ENCODE assay signal across 1 cellular context in genomic region chr2:241734467-241735208, GRCh38.
TF ChIP-seq lines count a peak whose summit lies in the region.

TSS of gene D2HGDH (plus strand) at chr2:241734630. CDS start at chr2:241735225, 595 bp downstream.

TF ChIP-seq in HepG2, 621 proteins besides CTCF, POLR2A, EP300 and RAD21 (continued from another document and continues in another):
- TF ChIP-seq ZBED4 (CRISPR knock-in tag; IDR thresholded peaks at IDR 0.05; ENCODE audit: borderline replicate concordance), result peak; percentile 21; the same call in 1 of the 2 replicates
- TF ChIP-seq RNF2 (conservative IDR thresholded peaks at IDR 0.05; ENCODE audit: low read depth), result peak; percentile 72; the same call in 1 of the 2 replicates
- TF ChIP-seq ZNF709 (CRISPR knock-in tag; IDR thresholded peaks at IDR 0.05), result peak; percentile 70; the same call in 1 of the 2 replicates
- TF ChIP-seq MAX (IDR thresholded peaks at IDR 0.05), result peak; percentile 83
- 0 out of 2 replicates have a peak, but pooled peaks have one; percentile 1 for TF ChIP-seq CC2D1A (CRISPR knock-in tag; IDR thresholded peaks at IDR 0.05)
- peak; percentile 66; the same call in 1 of the 2 replicates for TF ChIP-seq MXD3 (CRISPR knock-in tag; IDR thresholded peaks at IDR 0.05)
- no peak for TF ChIP-seq ZNF530 (CRISPR knock-in tag; IDR thresholded peaks at IDR 0.05; ENCODE audit: low read depth)
- TF ChIP-seq ZFP90 (CRISPR knock-in tag; IDR thresholded peaks at IDR 0.05; ENCODE audit: borderline replicate concordance), result peak; percentile 70; the same call in 1 of the 2 replicates
- peak; percentile 87; the same call in 1 of the 2 replicates for TF ChIP-seq ZHX1 (CRISPR knock-in tag; IDR thresholded peaks at IDR 0.05; ENCODE audit: low read depth)
- TF ChIP-seq CBFB (CRISPR knock-in tag; IDR thresholded peaks at IDR 0.05), result peak; percentile 76; the same call in 1 of the 2 replicates
- TF ChIP-seq ETV6 (CRISPR knock-in tag; conservative IDR thresholded peaks at IDR 0.05), result peak; percentile 68; the same call in 1 of the 2 replicates
- TF ChIP-seq DNMT3B (CRISPR knock-in tag; conservative IDR thresholded peaks at IDR 0.05), result peak; percentile 30; the same call in 1 of the 2 replicates
- peak; percentile 88 for TF ChIP-seq TMF1 (CRISPR knock-in tag; IDR thresholded peaks at IDR 0.05; ENCODE audit: low read depth)
- TF ChIP-seq ZNF431 (CRISPR knock-in tag; IDR thresholded peaks at IDR 0.05; ENCODE audit: borderline replicate concordance, low read depth), result peak; percentile 96
- peak; percentile 19 for TF ChIP-seq SKI (IDR thresholded peaks at IDR 0.05; ENCODE audit: partially characterized antibody)
- TF ChIP-seq HIC2 (CRISPR knock-in tag; IDR thresholded peaks at IDR 0.05; ENCODE audit: low read depth), result 0 out of 2 replicates have a peak, but pooled peaks have one; percentile 30
- TF ChIP-seq ZNF550 (CRISPR knock-in tag; IDR thresholded peaks at IDR 0.05; ENCODE audit: borderline replicate concordance), result no peak
- TF ChIP-seq ZSCAN31 (CRISPR knock-in tag; IDR thresholded peaks at IDR 0.05; ENCODE audit: low read depth), result peak; percentile 31; the same call in 1 of the 2 replicates
- TF ChIP-seq ZNF318 (CRISPR knock-in tag; IDR thresholded peaks at IDR 0.05), result peak; percentile 44; the same call in 1 of the 2 replicates
- no peak for TF ChIP-seq TFAP4 (IDR thresholded peaks at IDR 0.05; ENCODE audit: borderline replicate concordance, low read depth)
- no peak for TF ChIP-seq TCF12 (IDR thresholded peaks at IDR 0.05)
- TF ChIP-seq TCF12 (CRISPR knock-in tag; IDR thresholded peaks at IDR 0.05), result peak; percentile 82
- TF ChIP-seq HNF1A (IDR thresholded peaks at IDR 0.05; ENCODE audit: low read depth), result no peak
- peak; percentile 37; the same call in 1 of the 2 replicates for TF ChIP-seq HNF1A (CRISPR knock-in tag; IDR thresholded peaks at IDR 0.05; ENCODE audit: borderline replicate concordance)
- 0 out of 2 replicates have a peak, but pooled peaks have one; percentile 49 for TF ChIP-seq KLF12 (CRISPR knock-in tag; IDR thresholded peaks at IDR 0.05; ENCODE audit: borderline replicate concordance)
- peak; percentile 76 for TF ChIP-seq SRSF4 (IDR thresholded peaks at IDR 0.05; ENCODE audit: low read depth, low read length, poor library complexity, severe bottlenecking)
